In the genomic region with DNA sequence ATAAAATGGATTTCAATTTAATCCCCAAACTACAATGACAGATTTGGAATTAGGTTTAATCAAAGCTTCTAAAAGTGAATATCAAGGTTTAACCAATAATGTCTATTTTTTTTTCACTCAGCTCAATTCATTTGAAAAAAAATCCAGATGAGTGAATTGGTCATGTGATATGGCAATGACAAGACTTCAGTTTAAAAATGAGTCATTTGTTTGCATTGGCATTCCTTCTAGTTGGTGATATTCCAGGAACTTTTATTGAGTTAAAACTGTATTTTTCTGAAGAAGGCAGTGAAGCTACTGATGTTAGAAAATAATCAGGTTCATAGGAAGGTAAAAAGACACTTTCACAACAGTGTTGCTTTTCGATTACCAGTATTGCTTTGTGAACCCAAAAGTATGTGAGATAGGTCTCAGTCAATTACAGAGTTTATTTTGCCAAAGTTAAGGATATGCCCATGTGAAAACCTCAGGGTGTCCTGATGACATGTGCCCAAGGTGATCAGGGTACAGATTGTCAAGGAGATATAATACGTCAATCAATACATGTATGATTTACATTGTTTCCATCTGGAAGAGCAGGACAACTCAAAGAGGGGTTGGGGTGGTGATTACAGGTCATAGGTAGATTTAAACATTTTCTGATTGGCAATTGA, we compare ENCODE assay signal across 14 cellular contexts.
DNase-seq lines count a peak whose midpoint lies in the region; TF ChIP-seq lines count a peak whose summit lies in the region.
"Had no signal": no experiment of that assay in that cellular context is flagged by ENCODE, and none has a peak within 500 bp of the region (broad histone marks: within the 10 kb centered on the region; RNA-seq: fewer than 3 reads in every experiment).

No MANE protein-coding gene starts in this region.

- DNase-seq in EL (peak; percentile 79), RWPE1 (ENCODE audit: low spot score) (peak; percentile 9), fibroblast of the aortic adventitia (ENCODE audit: low read depth) (peak; percentile 85), skeletal muscle cell (ENCODE audit: low read depth) (peak; percentile 44), thyroid gland (no peak), NCI-H2196 (lab: John Stamatoyannopoulos, UW; ENCODE audit: unreplicated experiment) (no peak), cerebellum (ENCODE audit: low spot score) (no peak)
- DNase-seq: glutamatergic neuron, GM23248, left lung, NCI-H187 treated with DMSO at 0.1 percent for 48 hours had no signal

- H3K4me1 ChIP-seq in thyroid gland = peaks cover 0 to 4% of the 10 kb centered on the region in 2 donors
- H3K4me1 ChIP-seq: left lung, suprapubic skin had no signal

- CTCF ChIA-PET in RWPE1 (lab: Yijun Ruan, JAX) = no interaction called here

- POLR2A ChIA-PET in RWPE1 (lab: Yijun Ruan, JAX; ENCODE audit: low non-redundant PET) = no interaction called here

- no peaks in the 10 kb centered on the region for H3K27me3 ChIP-seq in thyroid gland
- H3K27me3 ChIP-seq: left lung, suprapubic skin had no signal

- H3K27ac ChIP-seq in RWPE1 = no peak overlapping the region
- H3K27ac ChIP-seq in thyroid gland = no peak overlapping the region
- H3K27ac ChIP-seq: GM23248, left lung, skin epidermis, suprapubic skin had no signal

- TF ChIP-seq CTCF in RWPE1 (conservative IDR thresholded peaks at IDR 0.05; ENCODE audit: low read depth) (no peak), fibroblast of the aortic adventitia (IDR thresholded peaks at IDR 0.05; ENCODE audit: insufficient read depth, low read length) (no peak), thyroid gland (IDR thresholded peaks at IDR 0.05) (no peak)

- no peak overlapping the region for H3K4me3 ChIP-seq in fibroblast of the aortic adventitia (ENCODE audit: low read depth, low read length)
- H3K4me3 ChIP-seq in skeletal muscle cell (ENCODE audit: low read depth, low read length) = no peak overlapping the region
- no peak overlapping the region for H3K4me3 ChIP-seq in thyroid gland (replicated peaks in 1 of 3)
- H3K4me3 ChIP-seq: GM12878, GM23248, left lung, skin epidermis, suprapubic skin had no signal

- TF ChIP-seq POLR2A in thyroid gland (IDR thresholded peaks at IDR 0.05) = no peak

- WGBS in thyroid gland, 2 donors = 85 to 86% methylated on average over 2 of the region's 2 CpGs

- H3K9me3 ChIP-seq in thyroid gland = no peaks in the 10 kb centered on the region
- H3K9me3 ChIP-seq: left lung, suprapubic skin had no signal

- intact Hi-C loops in thyroid gland (cut with DNase I) = no loop called here

- no peaks in the 10 kb centered on the region for H3K36me3 ChIP-seq in thyroid gland
- H3K36me3 ChIP-seq: left lung, suprapubic skin had no signal

Comparison
In these comparisons a context has a peak if more than half of its experiments do, and no peak if none do; other contexts are left out.
1. DNase-seq: peak in EL (single experiment), RWPE1 (single experiment), fibroblast of the aortic adventitia (single experiment) and skeletal muscle cell (single experiment); none in thyroid gland (0 of 2), NCI-H2196 (single experiment) and cerebellum (single experiment).